ENCODE assay signal across 26 cellular contexts in genomic region chr3:56883828-56884227, GRCh38.
DNase-seq lines count a peak whose midpoint lies in the region; ATAC-seq, FAIRE-seq and TF ChIP-seq lines count a peak whose summit lies in the region.
"Had no signal": no experiment of that assay in that cellular context is flagged by ENCODE, and none has a peak within 500 bp of the region (broad histone marks: within the 10 kb centered on the region; RNA-seq: fewer than 3 reads in every experiment).

No MANE protein-coding gene starts in this region.

- H3K4me1 ChIP-seq in mammary epithelial cell (ENCODE audit: insufficient read depth, low read length) (peaks cover 50% of the 10 kb centered on the region), breast epithelium (no peaks in the 10 kb centered on the region), PC-3 (ENCODE audit: insufficient read depth, low read length) (peaks cover 31% of the 10 kb centered on the region), H1 (replicated peaks in 1 of 4; ENCODE audit: control insufficient read depth in 3 of 4, insufficient read depth in 4 of 4, low read length in 3 of 4) (no peaks in the 10 kb centered on the region)

- H4K8ac ChIP-seq in H1 (ENCODE audit: extremely low read depth, insufficient read depth, low read length): no peak overlapping the region

- H4K91ac ChIP-seq in H1 (replicated peaks; ENCODE audit: insufficient read length, low read length): no peak overlapping the region

- H3K9ac ChIP-seq in mammary epithelial cell (ENCODE audit: insufficient read depth, low read length) (no peak overlapping the region), PC-3 (ENCODE audit: low read length) (no peak overlapping the region), H1 (replicated peaks in 1 of 4; ENCODE audit: extremely low read depth in 1 of 4, low read depth in 3 of 4, low read length in 3 of 4) (no peak overlapping the region)

- POLR2A ChIA-PET in CD4-positive, alpha-beta T cell (lab: Charles Lee): interaction anchor here (0.7 to 2.2 kb wide), 3 partner anchors 12 to 33 kb away, joined by 3 to 9 read pairs (median 3); no protein-coding TSS in a partner anchor
- POLR2A ChIA-PET in PC-3 (lab: Charles Lee; ENCODE audit: unreplicated experiment) (no interaction called here), H1 (lab: Charles Lee; ENCODE audit: partially characterized antibody) (interaction anchor here (0.7 to 1.0 kb wide), 2 partner anchors 15 to 18 kb away, joined by 3 to 4 read pairs; no protein-coding TSS in a partner anchor)

- TF ChIP-seq CTCF in mammary epithelial cell (conservative IDR thresholded peaks at IDR 0.05 in 1 of 2, IDR thresholded peaks at IDR 0.05 in 1 of 2; ENCODE audit: extremely low read depth in 1 of 2, insufficient read depth in 1 of 2, low read depth in 1 of 2, low read length in 2 of 2): no peak
- no peak for TF ChIP-seq CTCF in breast epithelium (IDR thresholded peaks at IDR 0.05)
- no peak for TF ChIP-seq CTCF in CD4-positive, alpha-beta T cell (IDR thresholded peaks at IDR 0.05)
- TF ChIP-seq CTCF in PC-3 (conservative IDR thresholded peaks at IDR 0.05; ENCODE audit: low read depth, low read length): no peak
- no peak for TF ChIP-seq CTCF in H1 (IDR thresholded peaks at IDR 0.05; ENCODE audit: control extremely low read depth in 1 of 3, insufficient read depth in 1 of 3, low read depth in 1 of 3, low read length in 3 of 3)

- H2AK5ac ChIP-seq in H1 (ENCODE audit: low read depth, low read length): no peak overlapping the region

- H2BK20ac ChIP-seq in H1 (ENCODE audit: low read length): no peak overlapping the region

- intact Hi-C loops in mammary epithelial cell (cut with micrococcal nuclease): no loop called here
- intact Hi-C loops in breast epithelium (cut with DNase I; ENCODE audit: low total_unique reads): no loop called here
- intact Hi-C loops in CD4-positive, alpha-beta T cell (cut with DNase I, micrococcal nuclease): no loop called here
- intact Hi-C loops in PC-3 (cut with micrococcal nuclease): no loop called here

- no peak for ATAC-seq in CD4-positive, alpha-beta T cell (ENCODE audit: poor library complexity)
- ATAC-seq in PC-3: no peak

- no peak overlapping the region for H3K18ac ChIP-seq in H1 (ENCODE audit: extremely low read depth, low read length)

- H3K4me1 Mint-ChIP-seq in CD4-positive, alpha-beta T cell (ENCODE audit: low read depth): peaks cover 77% of the 10 kb centered on the region

- H3K56ac ChIP-seq in H1 (replicated peaks; ENCODE audit: insufficient read length, low read depth, low read length): no peak overlapping the region

- H3K9me3 ChIP-seq in mammary epithelial cell (replicated peaks; ENCODE audit: insufficient read depth, low read length): no peaks in the 10 kb centered on the region
- H3K9me3 ChIP-seq in breast epithelium: no peaks in the 10 kb centered on the region
- H3K9me3 ChIP-seq in CD4-positive, alpha-beta T cell (ENCODE audit: control insufficient read depth, low read length): no peaks in the 10 kb centered on the region
- no peaks in the 10 kb centered on the region for H3K9me3 ChIP-seq in PC-3 (ENCODE audit: low read length)
- no peaks in the 10 kb centered on the region for H3K9me3 ChIP-seq in H1 (ENCODE audit: insufficient read depth in 2 of 2, low read depth in 1 of 2, low read length in 1 of 2)
- H3K9me3 ChIP-seq: Peyer's patch had no signal

- no peak for TF ChIP-seq RAD21 in H1 (IDR thresholded peaks at IDR 0.05 in 1 of 2, conservative IDR thresholded peaks at IDR 0.05 in 1 of 2; ENCODE audit: low read depth in 2 of 2, low read length in 2 of 2)

- no peak overlapping the region for H3K23ac ChIP-seq in H1 (ENCODE audit: insufficient read length)

- no peaks in the 10 kb centered on the region for H3K27me3 Mint-ChIP-seq in CD4-positive, alpha-beta T cell
- H3K27me3 Mint-ChIP-seq: B cell had no signal

- H3K27me3 ChIP-seq in mammary epithelial cell (ENCODE audit: insufficient read depth, low read length) (no peaks in the 10 kb centered on the region), breast epithelium (no peaks in the 10 kb centered on the region), PC-3 (ENCODE audit: low read length) (no peaks in the 10 kb centered on the region), H1 (replicated peaks in 1 of 4; ENCODE audit: control insufficient read depth in 3 of 4, extremely low read depth in 1 of 4, insufficient read depth in 3 of 4, low read length in 3 of 4) (no peaks in the 10 kb centered on the region)
- H3K27me3 ChIP-seq in CD4-positive, alpha-beta T cell (ENCODE audit: control insufficient read depth, insufficient read depth, low read length): no peaks in the 10 kb centered on the region
- H3K27me3 ChIP-seq: Peyer's patch had no signal

- peak overlapping the region; percentile 46 for H3K27ac ChIP-seq in mammary epithelial cell (ENCODE audit: insufficient read depth, low read depth, low read length)
- no peak overlapping the region for H3K27ac ChIP-seq in breast epithelium
- no peak overlapping the region for H3K27ac ChIP-seq in CD4-positive, alpha-beta T cell (ENCODE audit: low read depth, low read length)
- H3K27ac ChIP-seq in PC-3 (ENCODE audit: low read length): no peak overlapping the region
- no peak overlapping the region for H3K27ac ChIP-seq in H1 (ENCODE audit: low read depth, low read length)
- H3K27ac ChIP-seq: C4-2B, Peyer's patch had no signal

- no peak overlapping the region for H3K14ac ChIP-seq in H1 (ENCODE audit: insufficient read length)

- TF ChIP-seq POLR2A in breast epithelium (IDR thresholded peaks at IDR 0.05): no peak
- TF ChIP-seq POLR2A in H1 (IDR thresholded peaks at IDR 0.05; ENCODE audit: control extremely low read depth in 1 of 2, low read depth in 2 of 2, low read length in 2 of 2): no peak

- H2BK120ac ChIP-seq in H1 (replicated peaks; ENCODE audit: low read depth, low read length): no peak overlapping the region

- H3K79me1 ChIP-seq in H1 (ENCODE audit: low read depth, low read length): no peaks in the 10 kb centered on the region

- no peaks in the 10 kb centered on the region for H3K23me2 ChIP-seq in H1 (ENCODE audit: low read depth, low read length)

- H3K27ac Mint-ChIP-seq in CD4-positive, alpha-beta T cell: peak overlapping the region; percentile 83
- H3K27ac Mint-ChIP-seq: HFFc6 had no signal

- in situ Hi-C loops in mammary epithelial cell (cut with MboI; ENCODE audit: low sequenced_read_pairs in 2 of 2): no loop called here

- H3K4ac ChIP-seq in H1 (replicated peaks; ENCODE audit: insufficient read length, low read depth, low read length): no peak overlapping the region

- no peak for FAIRE-seq in H1 (lab: Jason Lieb, UNC)
- FAIRE-seq: A204.1, GM18507, HTR-8/SVneo had no signal

- DNase-seq in mammary epithelial cell (no peak), breast epithelium (ENCODE audit: low spot score in 2 of 2) (no peak), PC-3 (no peak), H1 (ENCODE audit: low read depth in 1 of 2, low spot score in 2 of 2) (no peak), middle frontal gyrus (ENCODE audit: extremely low spot score, low spot score) (no peak), NCI-H146 treated with DMSO at 0.1 percent for 48 hours (lab: John Stamatoyannopoulos, UW; ENCODE audit: unreplicated experiment) (no peak), AG08395 (ENCODE audit: low spot score) (no peak)
- DNase-seq in CD4-positive, alpha-beta T cell: no peak
- DNase-seq: COR-L47, DMS53, H7, NCI-H1048, NCI-H1417, NCI-H1694 treated with DMSO at 0.1 percent for 48 hours, NCI-H2081 treated with DMSO at 0.1 percent for 48 hours, NCI-H2171, NCI-H510A, NCI-H69, Peyer's patch, SHP77 treated with DMSO at 0.1 percent for 48 hours had no signal

- no peak overlapping the region for H2AFZ ChIP-seq in mammary epithelial cell (ENCODE audit: low read depth, low read length)
- H2AFZ ChIP-seq in PC-3 (ENCODE audit: low read length): no peak overlapping the region
- H2AFZ ChIP-seq in H1 (ENCODE audit: low read length): no peak overlapping the region

- H3K36me3 ChIP-seq in mammary epithelial cell (ENCODE audit: insufficient read depth, low read length) (no peaks in the 10 kb centered on the region), breast epithelium (no peaks in the 10 kb centered on the region), PC-3 (ENCODE audit: low read depth, low read length) (no peaks in the 10 kb centered on the region), H1 (ENCODE audit: control insufficient read depth in 2 of 4, insufficient read depth in 4 of 4, low read length in 3 of 4) (no peaks in the 10 kb centered on the region)
- H3K36me3 ChIP-seq: Peyer's patch had no signal

- H3K36me3 Mint-ChIP-seq in CD4-positive, alpha-beta T cell (ENCODE audit: low read depth): peaks cover 32% of the 10 kb centered on the region

- no peaks in the 10 kb centered on the region for H3K79me2 ChIP-seq in mammary epithelial cell (ENCODE audit: insufficient read depth, low read length)
- H3K79me2 ChIP-seq in PC-3 (ENCODE audit: low read length): no peaks in the 10 kb centered on the region
- H3K79me2 ChIP-seq in H1 (ENCODE audit: control insufficient read depth in 1 of 2, insufficient read depth in 2 of 2, low read length in 2 of 2): no peaks in the 10 kb centered on the region

- H2BK5ac ChIP-seq in H1 (ENCODE audit: low read depth, low read length): no peak overlapping the region

- H3K9me3 Mint-ChIP-seq in CD4-positive, alpha-beta T cell: no peaks in the 10 kb centered on the region
- H3K9me3 Mint-ChIP-seq: HFFc6 had no signal

- no peak for TF ChIP-seq EP300 in H1 (IDR thresholded peaks at IDR 0.05; ENCODE audit: borderline replicate concordance in 1 of 2, low read depth in 2 of 2, low read length in 2 of 2)

- H2BK12ac ChIP-seq in H1 (ENCODE audit: low read depth, low read length): no peak overlapping the region

- H2BK15ac ChIP-seq in H1 (ENCODE audit: low read length): no peak overlapping the region

- H3F3A ChIP-seq in PC-3 (ENCODE audit: low read length, unreplicated experiment): no peaks in the 10 kb centered on the region

- H3K4me2 ChIP-seq in mammary epithelial cell (ENCODE audit: insufficient read depth, low read depth, low read length) (no peak overlapping the region), PC-3 (ENCODE audit: low read length) (peak overlapping the region; percentile 20; the same call in 1 of the 2 replicates), H1 (ENCODE audit: insufficient read depth in 1 of 2, low read depth in 2 of 2, low read length in 2 of 2) (no peak overlapping the region)

- no TSS peak for BruUV-seq in mammary epithelial cell (replicated peaks; lab: Mats Ljungman, UMichigan)
- BruUV-seq in PC-3 (replicated peaks; lab: Mats Ljungman, UMichigan): no TSS peak

- H3K9me2 ChIP-seq in PC-3 (replicated peaks; ENCODE audit: low read length): no peaks in the 10 kb centered on the region

- no peaks in the 10 kb centered on the region for H4K20me1 ChIP-seq in mammary epithelial cell (ENCODE audit: insufficient read depth, low read length)
- no peaks in the 10 kb centered on the region for H4K20me1 ChIP-seq in PC-3 (ENCODE audit: low read length)
- no peaks in the 10 kb centered on the region for H4K20me1 ChIP-seq in H1 (replicated peaks in 1 of 2; ENCODE audit: control insufficient read depth in 1 of 2, insufficient read depth in 2 of 2, low read length in 2 of 2)

- dilution Hi-C loops in mammary epithelial cell (cut with HindIII; ENCODE audit: low sequenced_read_pairs): no loop called here

- peak overlapping the region; percentile 20 for H3K4me3 Mint-ChIP-seq in CD4-positive, alpha-beta T cell
- H3K4me3 Mint-ChIP-seq: B cell, HFFc6 had no signal

- H3K4me3 ChIP-seq in mammary epithelial cell (replicated peaks in 1 of 3; ENCODE audit: insufficient read depth in 1 of 3, low read depth in 2 of 3, low read length in 3 of 3): no peak overlapping the region
- H3K4me3 ChIP-seq in breast epithelium: no peak overlapping the region
- H3K4me3 ChIP-seq in PC-3 (ENCODE audit: low read length): no peak overlapping the region
- H3K4me3 ChIP-seq in H1 (ENCODE audit: extremely low read depth in 1 of 4, insufficient read depth in 2 of 4, low read depth in 3 of 4, low read length in 4 of 4): no peak overlapping the region
- H3K4me3 ChIP-seq: Peyer's patch had no signal

- CTCF ChIA-PET in mammary epithelial cell (lab: Charles Lee; ENCODE audit: low non-redundant PET) (no interaction called here), PC-3 (lab: Charles Lee) (no interaction called here), H1 (lab: Charles Lee; ENCODE audit: partially characterized antibody) (interaction anchor here (0.6 to 1.6 kb wide), 5 partner anchors 9 to 1333 kb away, joined by 3 to 6 read pairs (median 3); no protein-coding TSS in a partner anchor)
- CTCF ChIA-PET in CD4-positive, alpha-beta T cell (lab: Charles Lee): interaction anchor here (1.0 to 1.2 kb wide), 3 partner anchors 16 to 85 kb away, joined by 3 read pairs; no protein-coding TSS in a partner anchor

- no peak overlapping the region for H4K5ac ChIP-seq in H1 (ENCODE audit: insufficient read length, low read depth, low read length)

Comparison
In these comparisons a context has a peak if more than half of its experiments do, and no peak if none do; other contexts are left out.
1. CTCF ChIA-PET loops: an anchor here in CD4-positive, alpha-beta T cell (1.0 to 1.2 kb wide) and H1 (0.6 to 1.6 kb wide); none called in mammary epithelial cell and PC-3.